ENCODE assay signal across 15 cellular contexts in genomic region chr16:57884655-57885133, GRCh38.
"Had no signal": no experiment of that assay in that cellular context is flagged by ENCODE, and none has a peak within 500 bp of the region (broad histone marks: within the 10 kb centered on the region; RNA-seq: fewer than 3 reads in every experiment).

No MANE protein-coding gene starts in this region.

- ATAC-seq: activated CD8-positive, alpha-beta T cell treated with anti-CD3 and anti-CD28 coated beads for 36 hours; activated T-cell treated with anti-CD3 and anti-CD28 coated beads, Interleukin-2, amount 50 U/mL, for 72 hours had no signal

- H3K36me3 ChIP-seq: ascending aorta, esophagus squamous epithelium, left lung, prostate gland, tibial artery, vagina had no signal

- H3K27ac Mint-ChIP-seq: activated CD8-positive, alpha-beta T cell treated with anti-CD3 and anti-CD28 coated beads for 36 hours; activated T-cell treated with anti-CD3 and anti-CD28 coated beads, Interleukin-2, amount 50 U/mL, for 72 hours; nephron had no signal

- H3K4me3 Mint-ChIP-seq: activated CD8-positive, alpha-beta T cell treated with anti-CD3 and anti-CD28 coated beads for 36 hours; nephron had no signal

- DNase-seq: activated CD8-positive, alpha-beta memory T cell treated with anti-CD3 and anti-CD28 coated beads, Interleukin-2, amount 50 U/mL, for 4 hours; activated CD8-positive, alpha-beta T cell treated with anti-CD3 and anti-CD28 coated beads for 36 hours; activated gamma-delta T cell treated with Interleukin-2 at 50 U/mL for 16 hours; activated T-cell treated with anti-CD3 and anti-CD28 coated beads, Interleukin-2, amount 50 U/mL, for 72 hours; esophagus squamous epithelium; foreskin keratinocyte; head of caudate nucleus; islet precursor cell; left lung; T-helper 9 cell; tibial artery had no signal

- H3K4me3 ChIP-seq: left lung, prostate gland, tibial artery, vagina had no signal

- H3K9me3 Mint-ChIP-seq: activated CD8-positive, alpha-beta T cell treated with anti-CD3 and anti-CD28 coated beads for 36 hours; activated T-cell treated with anti-CD3 and anti-CD28 coated beads, Interleukin-2, amount 50 U/mL, for 72 hours; nephron had no signal

- H3K27me3 ChIP-seq: vagina had no signal
